ENCODE assay signal across 22 cellular contexts in the genomic region with DNA sequence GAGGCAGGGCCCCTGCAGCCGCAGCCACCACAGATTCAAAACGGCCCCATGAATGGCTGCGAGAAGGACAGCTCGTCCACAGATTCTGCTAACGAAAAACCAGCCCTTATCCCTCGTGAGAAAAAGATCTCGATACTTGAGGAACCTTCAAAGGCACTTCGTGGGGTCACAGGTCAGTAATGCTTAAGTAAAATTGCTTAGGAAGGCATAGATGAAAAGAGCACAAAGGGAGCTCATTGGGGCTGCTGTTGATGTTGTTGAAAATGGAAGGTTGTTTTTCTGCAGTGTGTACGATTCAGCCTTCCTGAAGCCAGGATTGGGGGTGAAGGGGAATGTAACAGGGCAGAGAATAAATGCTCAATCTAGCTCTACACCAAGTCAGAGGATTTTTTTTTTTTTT.
A peak's percentile ranks its signal among the peaks of the same experiment; 100 is the strongest.
DNase-seq lines count a peak whose midpoint lies in the region; ATAC-seq, FAIRE-seq and TF ChIP-seq lines count a peak whose summit lies in the region.
"Had no signal": no experiment of that assay in that cellular context is flagged by ENCODE, and none has a peak within 500 bp of the region (broad histone marks: within the 10 kb centered on the region; RNA-seq: fewer than 3 reads in every experiment).

No MANE protein-coding gene starts in this region.

- H3K9me3 ChIP-seq in HepG2 (ENCODE audit: low read length): no peaks in the 10 kb centered on the region
- no peaks in the 10 kb centered on the region for H3K9me3 ChIP-seq in right lobe of liver
- no peaks in the 10 kb centered on the region for H3K9me3 ChIP-seq in astrocyte (ENCODE audit: insufficient read depth, low read depth, low read length)
- H3K9me3 ChIP-seq in neural progenitor cell (ENCODE audit: low read depth): no peaks in the 10 kb centered on the region

- H2AFZ ChIP-seq in HepG2 (ENCODE audit: low read length) (no peak overlapping the region), astrocyte (ENCODE audit: low read depth, low read length) (no peak overlapping the region), neural progenitor cell (replicated peaks) (peak overlapping the region; percentile 16)

- H3K36me3 ChIP-seq in HepG2 (replicated peaks in 1 of 2; ENCODE audit: control insufficient read depth in 1 of 2, insufficient read depth in 2 of 2, low read length in 2 of 2) (peaks cover 38 to 79% of the 10 kb centered on the region in 2 experiments), right lobe of liver (peaks cover 0 to 62% (median 29%) of the 10 kb centered on the region in 4 donors), astrocyte (ENCODE audit: insufficient read depth, low read length) (peaks cover 24% of the 10 kb centered on the region), neural progenitor cell (no peaks in the 10 kb centered on the region)

- FAIRE-seq in HepG2 (lab: Jason Lieb, UNC): no peak
- FAIRE-seq in astrocyte (lab: Jason Lieb, UNC): no peak
- FAIRE-seq: D721Med, GM12892, GM19239, H1, K562 had no signal

- DNase-seq in HepG2 (ENCODE audit: low spot score): no peak
- no peak for DNase-seq in right lobe of liver
- no peak for DNase-seq in astrocyte (ENCODE audit: low read depth)
- DNase-seq in neural progenitor cell (ENCODE audit: low spot score): no peak
- no peak for DNase-seq in T-cell
- no peak for DNase-seq in COLO829 (ENCODE audit: low spot score)
- no peak for DNase-seq in germinal center (ENCODE audit: low spot score)
- DNase-seq: 8988T; ACHN; C1 segment of cervical spinal cord; CD4-positive, alpha-beta T cell; COR-L47; DND-41; GDM1; HCEC 1CT had no signal

- POLR2A ChIA-PET in HepG2 (lab: Yijun Ruan, JAX) (interaction anchor here (1.1 kb wide), 1 partner anchor 90 kb away, joined by 3 read pairs; no protein-coding TSS in a partner anchor), T-cell (lab: Charles Lee) (interaction anchor here (0.6 to 0.7 kb wide), 3 partner anchors 28 to 347 kb away, joined by 3 to 8 read pairs (median 4); no protein-coding TSS in a partner anchor)

- no peaks in the 10 kb centered on the region for H3K79me2 ChIP-seq in HepG2 (ENCODE audit: insufficient read depth, low read length)
- H3K79me2 ChIP-seq in astrocyte (ENCODE audit: insufficient read depth, low read length): no peaks in the 10 kb centered on the region
- no peaks in the 10 kb centered on the region for H3K79me2 ChIP-seq in neural progenitor cell (ENCODE audit: low read depth)

- H3K27me3 ChIP-seq in HepG2 (ENCODE audit: control insufficient read depth in 1 of 2, insufficient read depth in 2 of 2, low read length in 2 of 2): no peaks in the 10 kb centered on the region
- H3K27me3 ChIP-seq in right lobe of liver: no peaks in the 10 kb centered on the region
- no peaks in the 10 kb centered on the region for H3K27me3 ChIP-seq in astrocyte (ENCODE audit: insufficient read depth, low read length)
- no peaks in the 10 kb centered on the region for H3K27me3 ChIP-seq in neural progenitor cell

- WGBS in HepG2 (ENCODE audit: low lambda C conversion rate): 98% methylated on average over 9 of the region's 9 CpGs
- 94% methylated on average over 8 of the region's 9 CpGs for WGBS in right lobe of liver (ENCODE audit: insufficient coverage, low coverage, low lambda C conversion rate, missing lambda C conversion rate)

- intact Hi-C loops in HepG2 (cut with micrococcal nuclease; ENCODE audit: unreplicated experiment): no loop called here
- intact Hi-C loops in right lobe of liver (cut with DNase I): no loop called here

- in situ Hi-C loops in HepG2 (cut with HindIII; ENCODE audit: extremely low pct_ligation_motif_present, low pct_unique_long_range_greater_than_20kb): no loop called here

- H3K4me3 Mint-ChIP-seq in astrocyte (ENCODE audit: unreplicated experiment) (no peak overlapping the region), neural progenitor cell (no peak overlapping the region), T-cell (no peak overlapping the region)
- H3K4me3 Mint-ChIP-seq: B cell; CD4-positive, alpha-beta T cell had no signal

- TF ChIP-seq POLR2A in HepG2 (IDR thresholded peaks at IDR 0.05; ENCODE audit: insufficient read depth in 1 of 2, low read depth in 2 of 2, low read length in 2 of 2): no peak
- TF ChIP-seq POLR2A in right lobe of liver (IDR thresholded peaks at IDR 0.05): no peak

- peaks cover 19% of the 10 kb centered on the region for H3F3A ChIP-seq in neural progenitor cell (ENCODE audit: low read depth)

- H3K27ac ChIP-seq in HepG2 (ENCODE audit: extremely low read length, insufficient read depth, low read length) (no peak overlapping the region), right lobe of liver (no peak overlapping the region), astrocyte (ENCODE audit: low read depth, low read length) (no peak overlapping the region), neural progenitor cell (peak overlapping the region; percentile 60)
- H3K27ac ChIP-seq: HL-60 had no signal

- TF ChIP-seq CTCF in HepG2 (CRISPR knock-in tag; IDR thresholded peaks at IDR 0.05) (no peak), right lobe of liver (IDR thresholded peaks at IDR 0.05) (no peak), astrocyte (IDR thresholded peaks at IDR 0.05; ENCODE audit: insufficient read depth, low read depth, low read length) (no peak), neural progenitor cell (IDR thresholded peaks at IDR 0.05) (no peak)

- H3K4me1 Mint-ChIP-seq in astrocyte (ENCODE audit: low read depth, unreplicated experiment): peaks cover 25% of the 10 kb centered on the region
- H3K4me1 Mint-ChIP-seq in neural progenitor cell: peaks cover 53% of the 10 kb centered on the region
- H3K4me1 Mint-ChIP-seq in T-cell: no peaks in the 10 kb centered on the region
- H3K4me1 Mint-ChIP-seq: B cell had no signal

- CTCF ChIA-PET in HepG2 (lab: Yijun Ruan, JAX; ENCODE audit: low intra/inter-chr PET ratio, low total read pairs) (no interaction called here), T-cell (lab: Charles Lee) (interaction anchor here (0.5 to 0.9 kb wide), 4 partner anchors 30 to 454 kb away, joined by 3 to 6 read pairs (median 3); no protein-coding TSS in a partner anchor)

- H3K9me3 Mint-ChIP-seq in astrocyte (ENCODE audit: unreplicated experiment) (no peaks in the 10 kb centered on the region), neural progenitor cell (no peaks in the 10 kb centered on the region), T-cell (no peaks in the 10 kb centered on the region)
- H3K9me3 Mint-ChIP-seq: CD4-positive, alpha-beta T cell had no signal

- BruUV-seq in HepG2 (replicated peaks; lab: Mats Ljungman, UMichigan): no TSS peak

- no peak for ATAC-seq in HepG2
- ATAC-seq in right lobe of liver: no peak
- no peak for ATAC-seq in T-cell (replicated peaks in 1 of 4)
- ATAC-seq: K562 had no signal

- TF ChIP-seq RAD21 in HepG2 (CRISPR knock-in tag; IDR thresholded peaks at IDR 0.05): no peak

- H3K4me2 ChIP-seq in HepG2 (ENCODE audit: low read depth, low read length): no peak overlapping the region
- H3K4me2 ChIP-seq in astrocyte (ENCODE audit: low read length): no peak overlapping the region
- H3K4me2 ChIP-seq in neural progenitor cell: no peak overlapping the region

- H4K20me1 ChIP-seq in HepG2 (ENCODE audit: insufficient read depth, low read length) (no peaks in the 10 kb centered on the region), astrocyte (ENCODE audit: insufficient read depth, low read length) (no peaks in the 10 kb centered on the region), neural progenitor cell (ENCODE audit: low read depth) (no peaks in the 10 kb centered on the region)

- H3K4me1 ChIP-seq in HepG2 (ENCODE audit: insufficient read depth, low read length) (no peaks in the 10 kb centered on the region), right lobe of liver (no peaks in the 10 kb centered on the region), astrocyte (ENCODE audit: insufficient read depth, low read length) (no peaks in the 10 kb centered on the region), neural progenitor cell (peaks cover 53% of the 10 kb centered on the region)

- no peak overlapping the region for H3K4me3 ChIP-seq in HepG2 (replicated peaks in 1 of 3; ENCODE audit: insufficient read depth in 1 of 3, low read depth in 2 of 3, low read length in 3 of 3)
- H3K4me3 ChIP-seq in right lobe of liver: no peak overlapping the region
- H3K4me3 ChIP-seq in astrocyte (ENCODE audit: insufficient read depth, low read depth, low read length): no peak overlapping the region
- H3K4me3 ChIP-seq in neural progenitor cell: no peak overlapping the region
- H3K4me3 ChIP-seq: K562 had no signal

- H3K9ac ChIP-seq in HepG2 (ENCODE audit: insufficient read depth, low read depth, low read length): no peak overlapping the region
- no peak overlapping the region for H3K9ac ChIP-seq in astrocyte (ENCODE audit: low read length)
- H3K9ac ChIP-seq in neural progenitor cell: no peak overlapping the region

- peak overlapping the region; percentile 26 for H3K27ac Mint-ChIP-seq in astrocyte (ENCODE audit: unreplicated experiment)
- H3K27ac Mint-ChIP-seq in neural progenitor cell: peak overlapping the region; percentile 81
- no peak overlapping the region for H3K27ac Mint-ChIP-seq in T-cell
- H3K27ac Mint-ChIP-seq: B cell; CD4-positive, alpha-beta T cell had no signal

- no peaks in the 10 kb centered on the region for H3K27me3 Mint-ChIP-seq in astrocyte (ENCODE audit: low read depth, unreplicated experiment)
- H3K27me3 Mint-ChIP-seq in neural progenitor cell (ENCODE audit: insufficient read depth, low read depth): no peaks in the 10 kb centered on the region
- H3K27me3 Mint-ChIP-seq in T-cell: no peaks in the 10 kb centered on the region
- H3K27me3 Mint-ChIP-seq: CD4-positive, alpha-beta T cell had no signal

- TF ChIP-seq EP300 in HepG2 (IDR thresholded peaks at IDR 0.05; ENCODE audit: low read depth in 2 of 2, low read length in 2 of 2) (no peak), HepG2 (CRISPR knock-in tag; IDR thresholded peaks at IDR 0.05; ENCODE audit: borderline replicate concordance) (no peak)

- H3K36me3 Mint-ChIP-seq in astrocyte (ENCODE audit: low read depth, unreplicated experiment): peaks cover 21% of the 10 kb centered on the region
- peaks cover 24% of the 10 kb centered on the region for H3K36me3 Mint-ChIP-seq in neural progenitor cell
- H3K36me3 Mint-ChIP-seq in T-cell: peaks cover 27% of the 10 kb centered on the region

TF ChIP-seq in HepG2, 621 proteins besides CTCF, POLR2A, EP300 and RAD21 (continues in another document):
- TF ChIP-seq ZNF550 (CRISPR knock-in tag; IDR thresholded peaks at IDR 0.05; ENCODE audit: borderline replicate concordance) (no peak), RBM22 (optimal IDR thresholded peaks at IDR 0.05; ENCODE audit: low read length) (peak; percentile 93), RXRB (CRISPR knock-in tag; IDR thresholded peaks at IDR 0.05; ENCODE audit: borderline replicate concordance) (no peak), ZNF619 (CRISPR knock-in tag; IDR thresholded peaks at IDR 0.05) (no peak), POLR2AphosphoS5 (IDR thresholded peaks at IDR 0.05; ENCODE audit: low read depth, low read length) (peak; percentile 32; the same call in 1 of the 2 replicates), SMARCE1 (IDR thresholded peaks at IDR 0.05; ENCODE audit: borderline replicate concordance) (no peak), ZSCAN25 (CRISPR knock-in tag; IDR thresholded peaks at IDR 0.05) (no peak), ZNF781 (CRISPR knock-in tag; IDR thresholded peaks at IDR 0.05; ENCODE audit: borderline replicate concordance, not compliant biosample characterization) (no peak), JUNB (CRISPR knock-in tag; IDR thresholded peaks at IDR 0.05; ENCODE audit: borderline replicate concordance) (no peak), MED8 (CRISPR knock-in tag; IDR thresholded peaks at IDR 0.05; ENCODE audit: insufficient replicate concordance) (no peak)

Comparison
In these comparisons a context has a peak if more than half of its experiments do, and no peak if none do; other contexts are left out.
1. H3K27ac Mint-ChIP-seq: peak in astrocyte (single experiment) and neural progenitor cell (single experiment); none in T-cell (0 of 2).